8 cellular contexts compared by ENCODE assay signal in genomic region chr14:68884031-68885030, GRCh38.
DNase-seq lines count a peak whose midpoint lies in the region; TF ChIP-seq lines count a peak whose summit lies in the region.
"Had no signal": no experiment of that assay in that cellular context is flagged by ENCODE, and none has a peak within 500 bp of the region (broad histone marks: within the 10 kb centered on the region; RNA-seq: fewer than 3 reads in every experiment).

No MANE protein-coding gene starts in this region.

- no peak overlapping the region for H3K4me2 ChIP-seq in smooth muscle cell

- H2AFZ ChIP-seq in smooth muscle cell (ENCODE audit: low read depth), result no peak overlapping the region

- H3K9ac ChIP-seq in smooth muscle cell (ENCODE audit: low read depth), result no peak overlapping the region

- H3K4me1 Mint-ChIP-seq in CD4-positive, alpha-beta memory T cell, result no peaks in the 10 kb centered on the region

- no peaks in the 10 kb centered on the region for H3K27me3 ChIP-seq in smooth muscle cell (ENCODE audit: low read depth)
- no peaks in the 10 kb centered on the region for H3K27me3 ChIP-seq in CD4-positive, alpha-beta memory T cell (ENCODE audit: insufficient read depth, low read length)

- peak; percentile 25 for DNase-seq in HFF-Myc (ENCODE audit: extremely low read depth, low read depth)
- DNase-seq in RPMI7951 (ENCODE audit: low read depth), result peak; percentile 88
- peak; percentile 89 to 94 for DNase-seq in foreskin fibroblast
- DNase-seq in smooth muscle cell (lab: John Stamatoyannopoulos, UW; ENCODE audit: unreplicated experiment), result no peak
- no peak for DNase-seq in CD4-positive, alpha-beta memory T cell
- no peak for DNase-seq in activated CD8-positive, alpha-beta memory T cell treated with anti-CD3 and anti-CD28 coated beads for 24 hours
- DNase-seq in GM20000 (ENCODE audit: low spot score), result no peak
- DNase-seq: retina had no signal

- peak overlapping the region in 1 of 7 donors; percentile 2 for H3K27ac Mint-ChIP-seq in CD4-positive, alpha-beta memory T cell

- peaks cover 99% of the 10 kb centered on the region for H4K20me1 ChIP-seq in smooth muscle cell (ENCODE audit: low read depth)

- no peaks in the 10 kb centered on the region for H3K9me3 ChIP-seq in smooth muscle cell (replicated peaks; ENCODE audit: low read depth)
- H3K9me3 ChIP-seq in CD4-positive, alpha-beta memory T cell (ENCODE audit: control insufficient read depth in 1 of 2, low read length in 2 of 2), result no peaks in the 10 kb centered on the region

- no peak overlapping the region for H3K4me3 Mint-ChIP-seq in CD4-positive, alpha-beta memory T cell

- POLR2A ChIA-PET in CD4-positive, alpha-beta memory T cell (lab: Charles Lee; ENCODE audit: partially characterized antibody), result no interaction called here

- H3K27me3 Mint-ChIP-seq in CD4-positive, alpha-beta memory T cell, result no peaks in the 10 kb centered on the region

- peak overlapping the region; percentile 51 for H3K27ac ChIP-seq in smooth muscle cell (ENCODE audit: low read depth)
- no peak overlapping the region for H3K27ac ChIP-seq in CD4-positive, alpha-beta memory T cell (ENCODE audit: low read depth, low read length)

- 93% methylated on average over 10 of the region's 10 CpGs for WGBS in smooth muscle cell (ENCODE audit: low lambda C conversion rate)

- peaks cover 54% of the 10 kb centered on the region for H3F3A ChIP-seq in smooth muscle cell (ENCODE audit: low read depth)

- no peaks in the 10 kb centered on the region for H3K4me1 ChIP-seq in smooth muscle cell (ENCODE audit: low read depth)
- no peaks in the 10 kb centered on the region for H3K4me1 ChIP-seq in CD4-positive, alpha-beta memory T cell (ENCODE audit: insufficient read depth, low read length)

- H3K36me3 ChIP-seq in smooth muscle cell (ENCODE audit: low read depth), result peaks cover 57% of the 10 kb centered on the region
- H3K36me3 ChIP-seq in CD4-positive, alpha-beta memory T cell (ENCODE audit: insufficient read depth, low read length), result peaks cover 27% of the 10 kb centered on the region

- no peak overlapping the region for H3K4me3 ChIP-seq in HFF-Myc (replicated peaks; ENCODE audit: low read depth, low read length)
- H3K4me3 ChIP-seq in foreskin fibroblast (ENCODE audit: low read depth in 1 of 2, low read length in 2 of 2), result no peak overlapping the region
- no peak overlapping the region for H3K4me3 ChIP-seq in smooth muscle cell
- H3K4me3 ChIP-seq in CD4-positive, alpha-beta memory T cell (ENCODE audit: low read length in 2 of 2), result no peak overlapping the region

- H3K9me3 Mint-ChIP-seq in CD4-positive, alpha-beta memory T cell, result no peaks in the 10 kb centered on the region

- H3K36me3 Mint-ChIP-seq in CD4-positive, alpha-beta memory T cell, result peaks cover 45 to 48% of the 10 kb centered on the region in 2 donors

- peaks cover 7% of the 10 kb centered on the region for H3K79me2 ChIP-seq in smooth muscle cell (ENCODE audit: low read depth)

- CTCF ChIA-PET in CD4-positive, alpha-beta memory T cell (lab: Charles Lee; ENCODE audit: partially characterized antibody), result interaction anchor here (1.7 to 1.8 kb wide), 3 partner anchors 21 to 27 kb away, joined by 3 to 8 read pairs (median 5); no protein-coding TSS in a partner anchor

- intact Hi-C loops in CD4-positive, alpha-beta memory T cell (cut with micrococcal nuclease), result no loop called here

- TF ChIP-seq CTCF in HFF-Myc (IDR thresholded peaks at IDR 0.05; ENCODE audit: low read depth, low read length, missing control alignments), result no peak
- TF ChIP-seq CTCF in foreskin fibroblast (IDR thresholded peaks at IDR 0.05; ENCODE audit: low read depth, low read length), result no peak
- TF ChIP-seq CTCF in smooth muscle cell (IDR thresholded peaks at IDR 0.05; ENCODE audit: borderline replicate concordance, insufficient read depth, poor library complexity, severe bottlenecking), result no peak
- no peak for TF ChIP-seq CTCF in GM20000 (IDR thresholded peaks at IDR 0.05; ENCODE audit: extremely low read depth, missing control alignments)

Comparison
In these comparisons a context has a peak if more than half of its experiments do, and no peak if none do; other contexts are left out.
1. DNase-seq: peak in HFF-Myc (single experiment), RPMI7951 (single experiment) and foreskin fibroblast (2 of 2); none in smooth muscle cell (single experiment), CD4-positive, alpha-beta memory T cell (0 of 5), activated CD8-positive, alpha-beta memory T cell treated with anti-CD3 and anti-CD28 coated beads for 24 hours (single experiment) and GM20000 (single experiment).